17 cellular contexts compared by ENCODE assay signal in the genomic region with DNA sequence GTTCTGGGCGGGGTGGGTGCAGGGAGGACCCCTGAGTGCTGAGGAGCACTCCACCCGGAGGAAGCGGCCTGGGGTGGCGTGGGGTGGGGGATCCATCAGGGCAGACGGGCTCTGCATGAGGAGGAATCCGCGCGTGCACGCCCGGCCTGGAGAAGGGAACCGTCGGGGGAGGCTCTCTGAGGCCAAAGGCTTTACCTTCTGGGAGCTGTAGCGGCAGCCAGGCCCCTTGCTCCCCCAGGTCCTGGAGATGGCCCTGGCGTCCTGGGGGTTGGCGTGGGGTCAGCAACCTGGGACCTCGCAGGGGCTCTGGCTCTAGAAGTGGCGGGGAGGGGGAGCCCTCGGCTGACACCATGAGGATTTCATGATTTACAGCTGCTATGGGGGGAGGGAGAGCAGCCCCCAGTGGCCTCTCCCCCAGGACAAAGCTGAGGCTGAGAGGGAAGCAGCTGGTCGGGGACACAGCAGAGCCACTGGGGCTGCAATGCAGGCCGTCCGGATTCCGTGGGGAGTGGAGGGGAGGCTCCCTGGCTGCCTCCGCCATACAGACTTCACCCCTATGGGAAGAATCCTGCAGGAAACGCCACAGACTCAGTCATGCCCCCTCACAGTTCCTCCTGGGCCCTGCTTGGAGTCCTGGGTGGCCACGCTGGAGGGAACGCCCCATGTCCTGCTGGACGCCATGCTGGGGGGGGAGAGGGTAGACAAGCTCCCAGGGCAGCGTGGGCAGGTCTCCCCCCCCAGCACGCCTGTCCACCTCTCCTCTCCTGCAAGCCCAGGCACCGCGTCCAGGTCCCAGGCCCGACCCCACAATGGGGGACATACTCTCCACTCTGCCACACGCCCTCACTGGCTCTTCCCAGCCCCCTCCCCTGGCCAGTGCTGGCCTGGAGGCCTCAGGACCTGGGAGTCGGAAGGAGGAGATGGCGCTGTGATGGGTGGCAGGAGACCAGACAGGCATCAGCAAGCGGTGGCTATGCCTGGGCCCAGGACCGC.
DNase-seq lines count a peak whose midpoint lies in the region; ATAC-seq and TF ChIP-seq lines count a peak whose summit lies in the region.
"Had no signal": no experiment of that assay in that cellular context is flagged by ENCODE, and none has a peak within 500 bp of the region (broad histone marks: within the 10 kb centered on the region; RNA-seq: fewer than 3 reads in every experiment).

No MANE protein-coding gene starts in this region.

- intact Hi-C loops in activated T-helper 2 cell treated with anti-CD3 and anti-CD28 coated beads, Interferon-gamma antibody, Interleukin-2, Interleukin-4, amounts not matched to agents 10 μg/mL and 5 μg/mL and 100 μg/mL, durations not matched to agents 14 hours and 24 hours and 36 hours (cut with micrococcal nuclease): no loop called here

- peak; percentile 75 for DNase-seq in H7
- no peak for DNase-seq in mesenchymal stem cell
- no peak for DNase-seq in stimulated activated naive B cell treated with anti-CD40 and anti-IgM and Interleukin-4, amounts not matched to agents 10 μg/mL and 1 μg/mL and 100 μg/mL, for 72 hours
- DNase-seq in NCI-H2171 (lab: John Stamatoyannopoulos, UW): no peak
- no peak for DNase-seq in activated T-helper 2 cell treated with anti-CD3 and anti-CD28 coated beads, Interferon-gamma antibody, Interleukin-2, Interleukin-4, amounts not matched to agents 10 μg/mL and 5 μg/mL and 100 μg/mL, durations not matched to agents 14 hours and 24 hours and 36 hours (ENCODE audit: low spot score)
- DNase-seq in stimulated activated CD4-positive, alpha-beta T cell treated with anti-CD3 and anti-CD28 coated beads, Interleukin-4, amount 100 ng/mL, for 24 hours: no peak
- DNase-seq: activated CD4-positive, alpha-beta memory T cell treated with anti-CD3 and anti-CD28 coated beads, Interleukin-2, amount 10 ng/mL, durations not matched to agents 7 days and 5 days; activated naive CD4-positive, alpha-beta T cell treated with Interleukin-2 at 50 U/mL for 16 hours; AML-193; islet precursor cell; NCI-H1417; NCI-H524 treated with DMSO at 0.1 percent for 48 hours; SHP77; T-helper 1 cell; tibial artery had no signal

- H3K23ac ChIP-seq in mesenchymal stem cell (ENCODE audit: low read length in 2 of 2): no peak overlapping the region

- H3K4ac ChIP-seq in mesenchymal stem cell (ENCODE audit: low read depth in 1 of 2, low read length in 2 of 2): no peak overlapping the region

- H3K27me3 ChIP-seq in H7 (ENCODE audit: control insufficient read depth, insufficient read depth, low read length) (no peaks in the 10 kb centered on the region), mesenchymal stem cell (ENCODE audit: control insufficient read depth in 1 of 2, insufficient read depth in 1 of 2, low read length in 2 of 2) (no peaks in the 10 kb centered on the region)
- H3K27me3 ChIP-seq: tibial artery had no signal

- no peak overlapping the region for H3K4me3 ChIP-seq in H7 (ENCODE audit: insufficient read depth, low read depth, low read length)
- peak overlapping the region in 1 of 2 experiments; percentile 49 for H3K4me3 ChIP-seq in mesenchymal stem cell (ENCODE audit: insufficient read depth in 1 of 2, low read depth in 1 of 2, low read length in 2 of 2)

- H2BK15ac ChIP-seq in mesenchymal stem cell (ENCODE audit: low read depth, poor library complexity, severe bottlenecking): no peak overlapping the region

- peak overlapping the region; percentile 55 for H2BK120ac ChIP-seq in mesenchymal stem cell (ENCODE audit: low read depth, low read length)

- H3K4me2 ChIP-seq in mesenchymal stem cell (ENCODE audit: low read length, poor library complexity, severe bottlenecking): no peak overlapping the region

- H2BK12ac ChIP-seq in mesenchymal stem cell (ENCODE audit: low read length in 2 of 2): no peak overlapping the region

- H3K4me3 Mint-ChIP-seq in brain: peak overlapping the region in 1 of 5 experiments; percentile 49
- H3K4me3 Mint-ChIP-seq in stimulated activated naive B cell treated with anti-CD40 and anti-IgM and Interleukin-4, amounts not matched to agents 10 μg/mL and 1 μg/mL and 100 μg/mL, for 72 hours: no peak overlapping the region
- H3K4me3 Mint-ChIP-seq in activated T-helper 2 cell treated with anti-CD3 and anti-CD28 coated beads, Interferon-gamma antibody, Interleukin-2, Interleukin-4, amounts not matched to agents 10 μg/mL and 5 μg/mL and 100 μg/mL, durations not matched to agents 14 hours and 24 hours and 36 hours (ENCODE audit: low read depth): no peak overlapping the region
- H3K4me3 Mint-ChIP-seq: activated CD4-positive, alpha-beta memory T cell treated with anti-CD3 and anti-CD28 coated beads, Interleukin-2, amount 10 ng/mL, durations not matched to agents 7 days and 5 days had no signal

- H3K27ac ChIP-seq in mesenchymal stem cell (ENCODE audit: low read length, poor library complexity, severe bottlenecking): no peak overlapping the region
- H3K27ac ChIP-seq: tibial artery had no signal

- no peak for TF ChIP-seq CTCF in brain (conservative IDR thresholded peaks at IDR 0.05)

- H4K91ac ChIP-seq in mesenchymal stem cell (ENCODE audit: low read length): peak overlapping the region; percentile 43

- H3K9ac ChIP-seq in mesenchymal stem cell (ENCODE audit: low read length): peak overlapping the region; percentile 53

- no peak overlapping the region for H2BK5ac ChIP-seq in mesenchymal stem cell (ENCODE audit: low read depth, low read length, poor library complexity, severe bottlenecking)

- no peaks in the 10 kb centered on the region for H3K4me1 ChIP-seq in mesenchymal stem cell (ENCODE audit: control insufficient read depth, insufficient read depth, low read depth, low read length)

- no peak overlapping the region for H2AFZ ChIP-seq in mesenchymal stem cell (ENCODE audit: low read depth, low read length)

- peaks cover 31% of the 10 kb centered on the region for H3K4me1 Mint-ChIP-seq in brain
- H3K4me1 Mint-ChIP-seq in stimulated activated naive B cell treated with anti-CD40 and anti-IgM and Interleukin-4, amounts not matched to agents 10 μg/mL and 1 μg/mL and 100 μg/mL, for 72 hours: peaks cover 14 to 21% of the 10 kb centered on the region in 2 donors
- H3K4me1 Mint-ChIP-seq in activated T-helper 2 cell treated with anti-CD3 and anti-CD28 coated beads, Interferon-gamma antibody, Interleukin-2, Interleukin-4, amounts not matched to agents 10 μg/mL and 5 μg/mL and 100 μg/mL, durations not matched to agents 14 hours and 24 hours and 36 hours (ENCODE audit: low read depth): peaks cover 3% of the 10 kb centered on the region

- no peaks in the 10 kb centered on the region for H3K9me3 ChIP-seq in mesenchymal stem cell (ENCODE audit: control insufficient read depth, low read length)
- H3K9me3 ChIP-seq: tibial artery had no signal

- no peaks in the 10 kb centered on the region for H3K79me1 ChIP-seq in mesenchymal stem cell (replicated peaks; ENCODE audit: low read length, poor library complexity, severe bottlenecking)

- WGBS in mesenchymal stem cell: 85% methylated on average over 36 of the region's 37 CpGs

- no peaks in the 10 kb centered on the region for H3K9me3 Mint-ChIP-seq in brain
- H3K9me3 Mint-ChIP-seq in stimulated activated naive B cell treated with anti-CD40 and anti-IgM and Interleukin-4, amounts not matched to agents 10 μg/mL and 1 μg/mL and 100 μg/mL, for 72 hours: no peaks in the 10 kb centered on the region
- no peaks in the 10 kb centered on the region for H3K9me3 Mint-ChIP-seq in activated T-helper 2 cell treated with anti-CD3 and anti-CD28 coated beads, Interferon-gamma antibody, Interleukin-2, Interleukin-4, amounts not matched to agents 10 μg/mL and 5 μg/mL and 100 μg/mL, durations not matched to agents 14 hours and 24 hours and 36 hours
- H3K9me3 Mint-ChIP-seq: activated CD4-positive, alpha-beta memory T cell treated with anti-CD3 and anti-CD28 coated beads, Interleukin-2, amount 10 ng/mL, durations not matched to agents 7 days and 5 days had no signal

- H3K36me3 ChIP-seq in H7 (replicated peaks; ENCODE audit: control insufficient read depth, insufficient read depth, low read length) (no peaks in the 10 kb centered on the region), mesenchymal stem cell (ENCODE audit: control insufficient read depth in 1 of 2, insufficient read depth in 2 of 2, low read depth in 1 of 2, low read length in 2 of 2) (peaks cover 0 to 37% of the 10 kb centered on the region in 2 experiments)
- H3K36me3 ChIP-seq: tibial artery had no signal

- no peak for ATAC-seq in stimulated activated naive B cell treated with anti-CD40 and anti-IgM and Interleukin-4, amounts not matched to agents 10 μg/mL and 1 μg/mL and 100 μg/mL, for 72 hours (replicated peaks)
- no peak for ATAC-seq in HG03439 (IDR thresholded peaks at IDR 0.05; ENCODE audit: unreplicated experiment)

- H4K8ac ChIP-seq in mesenchymal stem cell (ENCODE audit: low read length): no peak overlapping the region

- no peaks in the 10 kb centered on the region for H3K27me3 Mint-ChIP-seq in brain
- no peaks in the 10 kb centered on the region for H3K27me3 Mint-ChIP-seq in stimulated activated naive B cell treated with anti-CD40 and anti-IgM and Interleukin-4, amounts not matched to agents 10 μg/mL and 1 μg/mL and 100 μg/mL, for 72 hours
- H3K27me3 Mint-ChIP-seq in activated T-helper 2 cell treated with anti-CD3 and anti-CD28 coated beads, Interferon-gamma antibody, Interleukin-2, Interleukin-4, amounts not matched to agents 10 μg/mL and 5 μg/mL and 100 μg/mL, durations not matched to agents 14 hours and 24 hours and 36 hours (ENCODE audit: low read depth): no peaks in the 10 kb centered on the region
- H3K27me3 Mint-ChIP-seq: activated CD4-positive, alpha-beta memory T cell treated with anti-CD3 and anti-CD28 coated beads, Interleukin-2, amount 10 ng/mL, durations not matched to agents 7 days and 5 days had no signal

- no peak overlapping the region for H2AK5ac ChIP-seq in mesenchymal stem cell (ENCODE audit: low read length, severe bottlenecking)

- H3K27ac Mint-ChIP-seq in brain: peak overlapping the region in 4 of 5 experiments; percentile 37 to 97 (median 82)
- peak overlapping the region; percentile 84 for H3K27ac Mint-ChIP-seq in stimulated activated naive B cell treated with anti-CD40 and anti-IgM and Interleukin-4, amounts not matched to agents 10 μg/mL and 1 μg/mL and 100 μg/mL, for 72 hours
- no peak overlapping the region for H3K27ac Mint-ChIP-seq in activated T-helper 2 cell treated with anti-CD3 and anti-CD28 coated beads, Interferon-gamma antibody, Interleukin-2, Interleukin-4, amounts not matched to agents 10 μg/mL and 5 μg/mL and 100 μg/mL, durations not matched to agents 14 hours and 24 hours and 36 hours
- H3K27ac Mint-ChIP-seq: activated CD4-positive, alpha-beta memory T cell treated with anti-CD3 and anti-CD28 coated beads, Interleukin-2, amount 10 ng/mL, durations not matched to agents 7 days and 5 days had no signal

- H3K36me3 Mint-ChIP-seq in brain: no peaks in the 10 kb centered on the region
- H3K36me3 Mint-ChIP-seq in stimulated activated naive B cell treated with anti-CD40 and anti-IgM and Interleukin-4, amounts not matched to agents 10 μg/mL and 1 μg/mL and 100 μg/mL, for 72 hours: peaks cover 29 to 54% of the 10 kb centered on the region in 2 donors
- no peaks in the 10 kb centered on the region for H3K36me3 Mint-ChIP-seq in activated T-helper 2 cell treated with anti-CD3 and anti-CD28 coated beads, Interferon-gamma antibody, Interleukin-2, Interleukin-4, amounts not matched to agents 10 μg/mL and 5 μg/mL and 100 μg/mL, durations not matched to agents 14 hours and 24 hours and 36 hours (ENCODE audit: low read depth)

- H3K18ac ChIP-seq in mesenchymal stem cell (ENCODE audit: low read depth in 1 of 2, low read length in 2 of 2): peak overlapping the region in 1 of 2 experiments; percentile 48

- peak overlapping the region in 1 of 2 experiments; percentile 66 for H3K14ac ChIP-seq in mesenchymal stem cell (ENCODE audit: low read length in 2 of 2)
